14 cellular contexts compared by ENCODE assay signal in genomic region chr7:129315916-129316315, GRCh38.
DNase-seq lines count a peak whose midpoint lies in the region; ATAC-seq and TF ChIP-seq lines count a peak whose summit lies in the region.
"Had no signal": no experiment of that assay in that cellular context is flagged by ENCODE, and none has a peak within 500 bp of the region (broad histone marks: within the 10 kb centered on the region; RNA-seq: fewer than 3 reads in every experiment).

No MANE protein-coding gene starts in this region.

- H3K4me1 ChIP-seq in parathyroid adenoma = peaks cover 8% of the 10 kb centered on the region

- no peak overlapping the region for H3K9ac ChIP-seq in parathyroid adenoma

- H3K4me2 ChIP-seq in parathyroid adenoma (ENCODE audit: low read length) = no peak overlapping the region

- H3K36me3 ChIP-seq in parathyroid adenoma (ENCODE audit: control insufficient read depth, insufficient read depth, low read length) = no peaks in the 10 kb centered on the region

- no peaks in the 10 kb centered on the region for H3K27me3 ChIP-seq in parathyroid adenoma (ENCODE audit: control insufficient read depth, insufficient read depth, low read length)

- no peaks in the 10 kb centered on the region for H3K79me2 ChIP-seq in parathyroid adenoma

- H2AFZ ChIP-seq in parathyroid adenoma = no peak overlapping the region

- H3K9me3 ChIP-seq in parathyroid adenoma (ENCODE audit: control insufficient read depth, low read length) = no peaks in the 10 kb centered on the region

- TF ChIP-seq CTCF in parathyroid adenoma (IDR thresholded peaks at IDR 0.05) = no peak

- peak; percentile 96 for ATAC-seq in Right ventricle myocardium superior (ENCODE audit: poor library complexity)
- ATAC-seq in HG03469 (IDR thresholded peaks at IDR 0.05; ENCODE audit: unreplicated experiment) = no peak
- no peak for ATAC-seq in HG03280 (IDR thresholded peaks at IDR 0.05; ENCODE audit: unreplicated experiment)
- no peak for ATAC-seq in GM21576 (IDR thresholded peaks at IDR 0.05; ENCODE audit: unreplicated experiment)
- ATAC-seq: activated CD8-positive, alpha-beta memory T cell treated with anti-CD3 and anti-CD28 coated beads, Interleukin-2, amount 10 ng/mL, durations not matched to agents 7 days and 5 days had no signal

- in situ Hi-C loops in G401 (cut with HindIII; ENCODE audit: low sequenced_read_pairs) = no loop called here

- DNase-seq in G401 (ENCODE audit: low spot score) = peak; percentile 95
- peak; percentile 62 for DNase-seq in astrocyte of the hippocampus (ENCODE audit: low read depth, low spot score)
- peak; percentile 48 for DNase-seq in Right ventricle myocardium superior
- no peak for DNase-seq in HuH-7 (ENCODE audit: low spot score)
- DNase-seq: activated CD8-positive, alpha-beta memory T cell treated with anti-CD3 and anti-CD28 coated beads, Interleukin-2, amount 10 ng/mL, durations not matched to agents 7 days and 5 days; activated naive CD8-positive, alpha-beta T cell treated with anti-CD3 and anti-CD28 coated beads for 36 hours; HCEC 1CT; NCI-H1417 had no signal

- peak overlapping the region; percentile 20 for H3K27ac ChIP-seq in parathyroid adenoma
- H3K27ac ChIP-seq: SK-N-MC had no signal

- intact Hi-C loops in Right ventricle myocardium superior (cut with DNase I) = no loop called here

- H3K4me3 ChIP-seq in parathyroid adenoma (ENCODE audit: low read depth, low read length) = no peak overlapping the region
- H3K4me3 ChIP-seq: lung, SK-N-MC had no signal
